Comparison of ENCODE assay signal across 33 cellular contexts in the genomic region with DNA sequence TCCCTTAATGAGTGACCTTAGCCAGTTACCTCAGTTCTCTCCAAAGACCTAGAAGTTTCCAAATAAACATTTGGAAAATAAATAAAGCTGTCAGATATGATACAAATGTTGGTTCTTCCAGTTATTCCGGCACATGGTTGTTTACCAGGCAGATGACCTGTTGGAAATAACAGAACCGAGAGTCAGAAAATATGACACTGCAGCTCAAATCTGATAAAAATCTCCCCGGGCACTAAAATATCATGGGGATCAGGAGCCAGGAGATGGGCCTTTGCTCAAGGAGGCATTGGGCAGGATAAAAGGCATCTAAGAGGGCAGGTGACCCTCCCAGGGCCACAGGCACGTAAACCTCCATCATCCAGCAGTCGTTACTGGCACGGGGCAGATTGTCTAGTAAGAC.
"Had no signal": no experiment of that assay in that cellular context is flagged by ENCODE, and none has a peak within 500 bp of the region (broad histone marks: within the 10 kb centered on the region; RNA-seq: fewer than 3 reads in every experiment).

No MANE protein-coding gene starts in this region.

- H3K27ac Mint-ChIP-seq: activated B cell treated with CpG ODN at 0.5 μM for 24 hours; activated CD4-positive, alpha-beta memory T cell treated with anti-CD3 and anti-CD28 coated beads, Interleukin-2, amount 10 ng/mL, durations not matched to agents 7 days and 5 days; activated CD4-positive, alpha-beta T cell treated with anti-CD3 and anti-CD28 coated beads for 36 hours; activated CD4-positive, alpha-beta T cell treated with anti-CD3 and anti-CD28 coated beads, Interleukin-2, amount 10 ng/mL, durations not matched to agents 24 days and 14 days; activated naive CD4-positive, alpha-beta T cell treated with anti-CD3 and anti-CD28 coated beads, Interleukin-2, amount 10 ng/mL, durations not matched to agents 7 days and 5 days; activated naive CD4-positive, alpha-beta T cell treated with anti-CD3 and anti-CD28 coated beads, Interleukin-2, amount 50 U/mL, for 72 hours; activated naive CD8-positive, alpha-beta T cell treated with anti-CD3 and anti-CD28 coated beads, Interleukin-2, amount 10 ng/mL, durations not matched to agents 7 days and 5 days; activated T-cell treated with anti-CD3 and anti-CD28 coated beads, Interleukin-2, amount 50 U/mL, for 24 hours; activated T-cell treated with anti-CD3 and anti-CD28 coated beads, Interleukin-2, amount 50 U/mL, for 72 hours; brain; effector memory CD8-positive, alpha-beta T cell; T-helper 17 cell; T-helper 2 cell treated with Interferon-gamma antibody and Interleukin-4, amounts not matched to agents 5 μg/mL and 100 μg/mL, for 36 hours had no signal

- H3K4me3 Mint-ChIP-seq: activated B cell treated with CpG ODN at 0.5 μM for 24 hours; activated CD4-positive, alpha-beta memory T cell treated with anti-CD3 and anti-CD28 coated beads, Interleukin-2, amount 10 ng/mL, durations not matched to agents 7 days and 5 days; activated CD4-positive, alpha-beta T cell treated with anti-CD3 and anti-CD28 coated beads for 36 hours; activated CD4-positive, alpha-beta T cell treated with anti-CD3 and anti-CD28 coated beads, Interleukin-2, amount 10 ng/mL, durations not matched to agents 24 days and 14 days; activated naive CD4-positive, alpha-beta T cell treated with anti-CD3 and anti-CD28 coated beads, Interleukin-2, amount 10 ng/mL, durations not matched to agents 7 days and 5 days; activated naive CD8-positive, alpha-beta T cell treated with anti-CD3 and anti-CD28 coated beads, Interleukin-2, amount 10 ng/mL, durations not matched to agents 7 days and 5 days; activated T-cell treated with anti-CD3 and anti-CD28 coated beads, Interleukin-2, amount 50 U/mL, for 24 hours; activated T-cell treated with anti-CD3 and anti-CD28 coated beads, Interleukin-2, amount 50 U/mL, for 72 hours; brain; effector memory CD8-positive, alpha-beta T cell; T-helper 17 cell; T-helper 2 cell treated with Interferon-gamma antibody and Interleukin-4, amounts not matched to agents 5 μg/mL and 100 μg/mL, for 36 hours had no signal

- H3K27ac ChIP-seq: ascending aorta, breast epithelium, cardiac muscle cell, colonic mucosa, esophagus muscularis mucosa, foreskin keratinocyte, gastrocnemius medialis, heart left ventricle had no signal

- ATAC-seq: activated CD4-positive, alpha-beta T cell treated with anti-CD3 and anti-CD28 coated beads for 36 hours; activated CD4-positive, CD25-positive, alpha-beta regulatory T cell treated with anti-CD3 and anti-CD28 coated beads, Interleukin-2, amount 50 U/mL, for 24 hours; activated naive CD4-positive, alpha-beta T cell treated with anti-CD3 and anti-CD28 coated beads, Interleukin-2, amount 50 U/mL, for 72 hours; activated T-cell treated with anti-CD3 and anti-CD28 coated beads, Interleukin-2, amount 50 U/mL, for 72 hours; effector memory CD8-positive, alpha-beta T cell; foreskin keratinocyte; gastrocnemius medialis; heart left ventricle; T-helper 17 cell had no signal

- H3K4me1 Mint-ChIP-seq: activated B cell treated with CpG ODN at 0.5 μM for 24 hours; activated CD4-positive, alpha-beta memory T cell treated with anti-CD3 and anti-CD28 coated beads, Interleukin-2, amount 10 ng/mL, durations not matched to agents 7 days and 5 days; activated CD4-positive, alpha-beta T cell treated with anti-CD3 and anti-CD28 coated beads for 36 hours; activated CD4-positive, alpha-beta T cell treated with anti-CD3 and anti-CD28 coated beads, Interleukin-2, amount 10 ng/mL, durations not matched to agents 24 days and 14 days; activated naive CD4-positive, alpha-beta T cell treated with anti-CD3 and anti-CD28 coated beads, Interleukin-2, amount 10 ng/mL, durations not matched to agents 7 days and 5 days; T-helper 17 cell had no signal

- DNase-seq: activated B cell treated with CpG ODN at 0.5 μM for 24 hours; activated CD4-positive, alpha-beta memory T cell treated with anti-CD3 and anti-CD28 coated beads, Interleukin-2, amount 10 ng/mL, durations not matched to agents 7 days and 5 days; activated CD4-positive, alpha-beta T cell treated with anti-CD3 and anti-CD28 coated beads for 36 hours; activated CD4-positive, alpha-beta T cell treated with anti-CD3 and anti-CD28 coated beads, Interleukin-2, amount 10 ng/mL, durations not matched to agents 24 days and 14 days; activated CD8-positive, alpha-beta memory T cell treated with anti-CD3 and anti-CD28 coated beads, Interleukin-2, amount 50 U/mL, for 48 hours; activated gamma-delta T cell; activated naive CD4-positive, alpha-beta T cell; activated naive CD4-positive, alpha-beta T cell treated with anti-CD3 and anti-CD28 coated beads, Interleukin-2, amount 10 ng/mL, durations not matched to agents 7 days and 5 days; activated naive CD8-positive, alpha-beta T cell treated with anti-CD3 and anti-CD28 coated beads, Interleukin-2, amount 10 ng/mL, durations not matched to agents 7 days and 5 days; activated T-cell treated with anti-CD3 and anti-CD28 coated beads for 4 hours; activated T-cell treated with anti-CD3 and anti-CD28 coated beads, Interleukin-2, amount 50 U/mL, for 24 hours; activated T-cell treated with anti-CD3 and anti-CD28 coated beads, Interleukin-2, amount 50 U/mL, for 72 hours; central memory CD4-positive, alpha-beta T cell; cerebellar nuclear complex; colonic mucosa; effector CD4-positive, alpha-beta T cell; effector memory CD8-positive, alpha-beta T cell; erythroblast; foreskin keratinocyte; gastrocnemius medialis; glutamatergic neuron; heart left ventricle; T-helper 1 cell; T-helper 17 cell; T1000 had no signal

- H3K36me3 ChIP-seq: ascending aorta, breast epithelium, cardiac muscle cell, colonic mucosa, esophagus muscularis mucosa, gastrocnemius medialis, heart left ventricle had no signal

- H3K4me3 ChIP-seq: ascending aorta, breast epithelium, cardiac muscle cell, colonic mucosa, esophagus muscularis mucosa, gastrocnemius medialis, heart left ventricle had no signal

- H3K9me3 Mint-ChIP-seq: activated B cell treated with CpG ODN at 0.5 μM for 24 hours; activated CD4-positive, alpha-beta memory T cell treated with anti-CD3 and anti-CD28 coated beads, Interleukin-2, amount 10 ng/mL, durations not matched to agents 7 days and 5 days; activated CD4-positive, alpha-beta T cell treated with anti-CD3 and anti-CD28 coated beads, Interleukin-2, amount 10 ng/mL, durations not matched to agents 24 days and 14 days; activated naive CD4-positive, alpha-beta T cell treated with anti-CD3 and anti-CD28 coated beads, Interleukin-2, amount 50 U/mL, for 72 hours; activated T-cell treated with anti-CD3 and anti-CD28 coated beads, Interleukin-2, amount 50 U/mL, for 24 hours; activated T-cell treated with anti-CD3 and anti-CD28 coated beads, Interleukin-2, amount 50 U/mL, for 72 hours; T-helper 2 cell treated with Interferon-gamma antibody and Interleukin-4, amounts not matched to agents 5 μg/mL and 100 μg/mL, for 36 hours had no signal

- H3K4me1 ChIP-seq: ascending aorta, breast epithelium, colonic mucosa, esophagus muscularis mucosa, gastrocnemius medialis, heart left ventricle had no signal

- H3K27me3 ChIP-seq: ascending aorta, breast epithelium, cardiac muscle cell, gastrocnemius medialis had no signal

- H3K9me3 ChIP-seq: ascending aorta, breast epithelium, colonic mucosa, gastrocnemius medialis, heart left ventricle had no signal

- H3K36me3 Mint-ChIP-seq: activated naive CD4-positive, alpha-beta T cell treated with anti-CD3 and anti-CD28 coated beads, Interleukin-2, amount 10 ng/mL, durations not matched to agents 7 days and 5 days; activated naive CD4-positive, alpha-beta T cell treated with anti-CD3 and anti-CD28 coated beads, Interleukin-2, amount 50 U/mL, for 72 hours; activated naive CD8-positive, alpha-beta T cell treated with anti-CD3 and anti-CD28 coated beads, Interleukin-2, amount 10 ng/mL, durations not matched to agents 7 days and 5 days; brain had no signal
